In the genomic region with DNA sequence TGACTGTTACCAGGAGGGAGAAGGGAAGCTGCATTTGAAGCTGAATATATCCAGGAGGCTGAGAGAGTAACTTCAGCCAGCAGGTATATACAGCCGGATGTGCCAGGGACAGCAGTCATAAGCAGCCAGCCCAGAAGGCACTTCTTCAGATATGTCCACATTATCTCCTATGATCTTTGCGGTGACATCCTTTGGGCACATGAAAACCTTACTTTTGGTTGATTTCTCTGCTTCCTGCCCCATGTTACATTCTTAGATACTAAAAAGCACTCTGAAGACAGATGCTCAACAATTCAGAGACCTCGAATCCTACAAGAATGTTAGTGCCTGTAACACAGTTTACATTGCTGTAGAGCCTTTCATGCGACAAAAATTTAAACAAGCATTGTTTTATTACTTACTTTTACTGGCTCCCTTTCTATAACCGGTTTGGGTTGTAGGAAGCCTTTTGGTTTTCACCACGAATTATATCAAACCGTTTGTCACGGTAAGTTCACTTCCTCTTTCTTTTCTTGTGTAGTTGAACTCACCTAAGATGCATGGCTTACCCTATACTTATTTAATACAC, we compare ENCODE assay signal across 8 cellular contexts. TPM values are rescaled to one million over a fixed set of nuclear protein-coding genes. Genes with fewer than 3 reads are reported as not detected.
A peak's percentile ranks its signal among the peaks of the same experiment; 100 is the strongest.
DNase-seq lines count a peak whose midpoint lies in the region; ATAC-seq lines count a peak whose summit lies in the region.

No MANE protein-coding gene starts in this region.

- CTCF ChIA-PET in activated naive CD4-positive, alpha-beta T cell treated with anti-CD3 and anti-CD28 coated beads for 36 hours (lab: Charles Lee), result interaction anchor here (0.8 kb wide), 1 partner anchor 249 kb away, joined by 3 read pairs; no protein-coding TSS in a partner anchor

- H3K27ac Mint-ChIP-seq in activated naive CD4-positive, alpha-beta T cell treated with anti-CD3 and anti-CD28 coated beads for 36 hours, result peak overlapping the region; percentile 56

- peak; percentile 63 for ATAC-seq in GM21576 (IDR thresholded peaks at IDR 0.05; ENCODE audit: unreplicated experiment)

- H3K9ac ChIP-seq in stomach smooth muscle (ENCODE audit: low read length in 2 of 2), result no peak overlapping the region

- H3K9me3 ChIP-seq in stomach smooth muscle (ENCODE audit: control insufficient read depth in 2 of 2, low read length in 2 of 2), result no peaks in the 10 kb centered on the region

- no peaks in the 10 kb centered on the region for H3K36me3 Mint-ChIP-seq in activated naive CD4-positive, alpha-beta T cell treated with anti-CD3 and anti-CD28 coated beads for 36 hours (ENCODE audit: low read depth)

- H3K9me3 Mint-ChIP-seq in activated naive CD4-positive, alpha-beta T cell treated with anti-CD3 and anti-CD28 coated beads for 36 hours, result no peaks in the 10 kb centered on the region

- H3K4me1 ChIP-seq in stomach smooth muscle (ENCODE audit: control insufficient read depth, insufficient read depth, low read length), result peaks cover 6% of the 10 kb centered on the region

- no peaks in the 10 kb centered on the region for H3K27me3 Mint-ChIP-seq in activated naive CD4-positive, alpha-beta T cell treated with anti-CD3 and anti-CD28 coated beads for 36 hours (ENCODE audit: low read depth)

- no peak overlapping the region for H3K27ac ChIP-seq in stomach smooth muscle (ENCODE audit: low read length)

- H3K4me3 ChIP-seq in stomach smooth muscle (ENCODE audit: low read length in 2 of 2), result peak overlapping the region; percentile 35 to 45

- peak overlapping the region; percentile 51 for H3K4me3 Mint-ChIP-seq in activated naive CD4-positive, alpha-beta T cell treated with anti-CD3 and anti-CD28 coated beads for 36 hours

- H3K4me1 Mint-ChIP-seq in activated naive CD4-positive, alpha-beta T cell treated with anti-CD3 and anti-CD28 coated beads for 36 hours (ENCODE audit: low read depth), result peaks cover 13% of the 10 kb centered on the region

- no peaks in the 10 kb centered on the region for H3K27me3 ChIP-seq in stomach smooth muscle (ENCODE audit: control insufficient read depth in 1 of 2, insufficient read depth in 2 of 2, low read length in 2 of 2)

- DNase-seq in EH (ENCODE audit: low read depth) (peak; percentile 54), MV-4-11 (lab: John Stamatoyannopoulos, UW) (peak; percentile 43), 8988T (no peak), NCI-H446 (lab: John Stamatoyannopoulos, UW) (no peak)
- peak; percentile 60 for DNase-seq in activated naive CD4-positive, alpha-beta T cell treated with anti-CD3 and anti-CD28 coated beads for 36 hours
- DNase-seq in effector CD8-positive, alpha-beta T cell (lab: John Stamatoyannopoulos, UW), result no peak

- intact Hi-C loops in activated naive CD4-positive, alpha-beta T cell treated with anti-CD3 and anti-CD28 coated beads for 36 hours (cut with micrococcal nuclease), result loop anchor here (1.0 to 2.0 kb wide), 3 partner anchors 30 to 205 kb away; no protein-coding TSS in a partner anchor

- no peaks in the 10 kb centered on the region for H3K36me3 ChIP-seq in stomach smooth muscle (ENCODE audit: control insufficient read depth in 2 of 2, insufficient read depth in 2 of 2, low read length in 2 of 2)

RNA-seq across cellular contexts. Expression of gene TLK1, which starts 50.3 kb away (rescaled TPM):
- 10 to 100 TPM; 54.5 to 55.9 TPM for total RNA-seq in activated naive CD4-positive, alpha-beta T cell treated with anti-CD3 and anti-CD28 coated beads for 36 hours

Comparison
In these comparisons a context has a peak if more than half of its experiments do, and no peak if none do; other contexts are left out.
1. DNase-seq: peak in EH (single experiment), MV-4-11 (single experiment) and activated naive CD4-positive, alpha-beta T cell treated with anti-CD3 and anti-CD28 coated beads for 36 hours (single experiment); none in effector CD8-positive, alpha-beta T cell (single experiment), 8988T (single experiment) and NCI-H446 (0 of 2).